In the genomic region with DNA sequence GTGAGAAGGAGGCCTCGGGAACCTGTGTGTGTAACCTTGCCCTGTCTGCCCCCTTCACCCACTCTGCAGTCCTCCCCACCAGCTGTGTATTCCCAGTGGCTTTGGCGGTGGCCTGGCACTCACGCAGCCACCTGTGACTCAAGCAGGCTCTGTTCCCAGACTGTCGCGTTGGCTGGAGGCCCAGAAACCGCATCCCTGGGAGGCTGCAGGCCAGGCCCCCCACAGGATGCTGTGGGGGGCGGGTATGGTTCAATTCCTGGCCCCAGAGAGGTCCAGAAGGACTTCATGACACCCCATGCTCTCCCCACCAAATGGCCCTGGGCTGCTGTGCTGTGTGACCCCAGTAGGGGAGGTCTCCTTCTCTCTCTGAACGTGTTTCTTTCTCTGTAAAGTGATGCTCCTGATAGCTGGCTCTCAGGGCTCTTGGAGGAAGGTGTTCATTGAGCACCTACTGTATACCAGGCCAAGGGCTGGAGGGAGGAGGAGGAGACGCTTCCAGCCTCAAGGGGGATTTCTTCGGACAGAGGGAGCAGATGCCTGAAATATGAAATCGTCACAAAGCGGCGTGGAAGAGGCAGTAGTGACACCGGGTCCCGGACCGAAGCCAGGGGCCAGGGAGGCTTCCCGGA, we compare ENCODE assay signal across 12 cellular contexts. TPM values are rescaled to one million over a fixed set of nuclear protein-coding genes. Genes with fewer than 3 reads are reported as not detected.
DNase-seq lines count a peak whose midpoint lies in the region; ATAC-seq and TF ChIP-seq lines count a peak whose summit lies in the region.
"Had no signal": no experiment of that assay in that cellular context is flagged by ENCODE, and none has a peak within 500 bp of the region (broad histone marks: within the 10 kb centered on the region; RNA-seq: fewer than 3 reads in every experiment).

No MANE protein-coding gene starts in this region.

- H3K27ac ChIP-seq in HEK293 (ENCODE audit: extremely low read depth, low read depth, low read length) = no peak overlapping the region

- DNase-seq in BE2C = peak; percentile 89
- DNase-seq in fibroblast of villous mesenchyme (ENCODE audit: low read depth) = peak; percentile 20
- DNase-seq in H7 = no peak
- no peak for DNase-seq in lower leg skin (ENCODE audit: low spot score in 2 of 2)
- DNase-seq: CD4-positive, alpha-beta memory T cell; NCI-H146 had no signal

- H3K4me3 ChIP-seq in BE2C (ENCODE audit: low read depth, low read length) (no peak overlapping the region), HEK293 (ENCODE audit: low read depth, low read length) (no peak overlapping the region), fibroblast of villous mesenchyme (ENCODE audit: low read depth, low read length) (no peak overlapping the region), H7 (ENCODE audit: insufficient read depth, low read depth, low read length) (no peak overlapping the region), lower leg skin (ENCODE audit: low read depth, poor library complexity, severe bottlenecking) (no peak overlapping the region)

- POLR2A ChIA-PET in HEK293 (lab: Yijun Ruan, JAX) = no interaction called here

- H3K9me3 ChIP-seq in BE2C (no peaks in the 10 kb centered on the region), HEK293 (ENCODE audit: control insufficient read depth, insufficient read depth, low read depth, low read length) (no peaks in the 10 kb centered on the region)

- TF ChIP-seq CTCF in BE2C (IDR thresholded peaks at IDR 0.05; ENCODE audit: low read depth, low read length) = no peak
- TF ChIP-seq CTCF in HEK293 (tag by site-specific recombination; IDR thresholded peaks at IDR 0.05) = no peak
- TF ChIP-seq CTCF in fibroblast of villous mesenchyme (IDR thresholded peaks at IDR 0.05; ENCODE audit: insufficient read depth, low read depth, low read length) = no peak
- TF ChIP-seq CTCF in lower leg skin (IDR thresholded peaks at IDR 0.05) = no peak

- no peaks in the 10 kb centered on the region for H3K36me3 ChIP-seq in BE2C
- H3K36me3 ChIP-seq in HEK293 (ENCODE audit: control insufficient read depth in 2 of 2, insufficient read depth in 1 of 2, low read length in 2 of 2) = no peaks in the 10 kb centered on the region
- H3K36me3 ChIP-seq in H7 (replicated peaks; ENCODE audit: control insufficient read depth, insufficient read depth, low read length) = no peaks in the 10 kb centered on the region

- CTCF ChIA-PET in HEK293 (lab: Yijun Ruan, JAX) = interaction anchor here (0.6 kb wide), 1 partner anchor 152 kb away, joined by 4 read pairs; no protein-coding TSS in a partner anchor

- peaks cover 15% of the 10 kb centered on the region for H3K27me3 ChIP-seq in BE2C
- peaks cover 14% of the 10 kb centered on the region for H3K27me3 ChIP-seq in H7 (ENCODE audit: control insufficient read depth, insufficient read depth, low read length)

- 64 to 80% methylated on average over 11 to 16 of the region's 17 CpGs for WGBS in lower leg skin, 2 donors

- ATAC-seq in GM19463 (IDR thresholded peaks at IDR 0.05; ENCODE audit: unreplicated experiment) (no peak), GM21529 (IDR thresholded peaks at IDR 0.05; ENCODE audit: unreplicated experiment) (no peak)

- intact Hi-C loops in lower leg skin (cut with DNase I; ENCODE audit: low total_unique reads) = no loop called here

- TF ChIP-seq POLR2A in lower leg skin (IDR thresholded peaks at IDR 0.05) = no peak

- peaks cover 4% of the 10 kb centered on the region; the same call in 1 of the 2 replicates for H3K4me1 ChIP-seq in BE2C
- no peaks in the 10 kb centered on the region for H3K4me1 ChIP-seq in HEK293 (ENCODE audit: control insufficient read depth, insufficient read depth, low read length)

TF ChIP-seq in HEK293, 187 proteins besides CTCF, POLR2A, EP300 and RAD21 (continues in another document):
- TF ChIP-seq SCRT2 (tag by site-specific recombination; IDR thresholded peaks at IDR 0.05) (peak; percentile 97), ZFHX2 (tag by site-specific recombination; conservative IDR thresholded peaks at IDR 0.05) (peak; percentile 28; the same call in 1 of the 2 replicates), ZNF629 (tag by site-specific recombination; IDR thresholded peaks at IDR 0.05) (no peak), ZNF324 (tag by site-specific recombination; IDR thresholded peaks at IDR 0.05) (no peak), ZBTB17 (tag by site-specific recombination; IDR thresholded peaks at IDR 0.05) (no peak), ZNF843 (tag by site-specific recombination; IDR thresholded peaks at IDR 0.05) (no peak), ZNF121 (tag by site-specific recombination; IDR thresholded peaks at IDR 0.05) (no peak), ZNF473 (tag by site-specific recombination; IDR thresholded peaks at IDR 0.05) (no peak), ZNF610 (tag by site-specific recombination; IDR thresholded peaks at IDR 0.05; ENCODE audit: borderline replicate concordance) (no peak), ZNF548 (tag by site-specific recombination; IDR thresholded peaks at IDR 0.05) (no peak), ZNF621 (tag by site-specific recombination; IDR thresholded peaks at IDR 0.05) (no peak), TCF7L2 (IDR thresholded peaks at IDR 0.05; ENCODE audit: borderline replicate concordance, low read depth, low read length) (no peak), ZNF768 (tag by site-specific recombination; IDR thresholded peaks at IDR 0.05) (no peak), KLF17 (tag by site-specific recombination; IDR thresholded peaks at IDR 0.05) (no peak)

TF ChIP-seq in PFSK-1, 5 proteins besides CTCF, POLR2A, EP300 and RAD21:
- TF ChIP-seq FOXP2 (optimal IDR thresholded peaks at IDR 0.05; ENCODE audit: borderline replicate concordance, extremely low read depth, extremely low read length, insufficient read depth) (peak; percentile 22), POLR2AphosphoS5 (IDR thresholded peaks at IDR 0.05; ENCODE audit: low read depth, low read length) (no peak), TAF1 (IDR thresholded peaks at IDR 0.05; ENCODE audit: borderline replicate concordance, insufficient read depth, low read length) (no peak)
TF ChIP-seq in PFSK-1: peak in this region for 1.

RNA-seq across cellular contexts. Expression of gene LINGO3, which starts 1.9 kb away (rescaled TPM):
- polyA plus RNA-seq in BE2C (2012; ENCODE audit: insufficient read depth, insufficient read length, low read depth) = not detected
- polyA plus RNA-seq in PFSK-1 (2012; ENCODE audit: insufficient read length, low read depth) = 0.56 TPM
- total RNA-seq in fibroblast of villous mesenchyme = under 0.01 TPM in 1 of 2 replicates, not detected in the other
- total RNA-seq in H7 (2014; rRNA removed; shearing (Covaris generic)) = 1.1 and 2.7 TPM in 2 replicates
- total RNA-seq in lower leg skin = under 1 TPM in 1 of 4 donors, not detected in 3; 0.26 TPM
- total RNA-seq: lung microvascular endothelial cell had no signal

RNA-seq across cellular contexts. Expression of gene LSM7, which starts 18.5 kb away (rescaled TPM):
- 1,058 TPM for polyA plus RNA-seq in BE2C (2012; ENCODE audit: insufficient read depth, insufficient read length, low read depth)
- 374 TPM for polyA plus RNA-seq in PFSK-1 (2012; ENCODE audit: insufficient read length, low read depth)
- total RNA-seq in fibroblast of villous mesenchyme (69.3 and 78.2 TPM in 2 replicates), lower leg skin (100 to 1,000 TPM in 2 of 4 donors, 10 to 100 TPM in 2; 57.2 to 140 (median 94.9) TPM)
- 320 and 421 TPM in 2 replicates for total RNA-seq in H7 (2014; rRNA removed; shearing (Covaris generic))

RNA-seq across cellular contexts. Expression of gene SPPL2B, which starts 18.6 kb away (rescaled TPM):
- 132 TPM for polyA plus RNA-seq in BE2C (2012; ENCODE audit: insufficient read depth, insufficient read length, low read depth)
- polyA plus RNA-seq in PFSK-1 (2012; ENCODE audit: insufficient read length, low read depth) = 105 TPM
- total RNA-seq in fibroblast of villous mesenchyme (25.5 and 39.9 TPM in 2 replicates), lower leg skin (10 to 100 TPM; 36.1 to 84.7 (median 51.0) TPM)
- total RNA-seq in H7 (2014; rRNA removed; shearing (Covaris generic)) = 65.9 and 75.3 TPM in 2 replicates

RNA-seq across cellular contexts. Expression of gene PEAK3, which starts 27.9 kb away (rescaled TPM):
- polyA plus RNA-seq in BE2C (2012; ENCODE audit: insufficient read depth, insufficient read length, low read depth) = 0.17 TPM
- 0.46 TPM for polyA plus RNA-seq in PFSK-1 (2012; ENCODE audit: insufficient read length, low read depth)
- total RNA-seq in fibroblast of villous mesenchyme = under 0.01 TPM in 1 of 2 replicates, not detected in the other
- total RNA-seq in H7 (2014; rRNA removed; shearing (Covaris generic)) = not detected in 2 replicates
- under 1 TPM; 0.30 to 0.97 (median 0.76) TPM for total RNA-seq in lower leg skin

RNA-seq across cellular contexts. Expression of gene TMPRSS9, which starts 50.2 kb away (rescaled TPM):
- polyA plus RNA-seq in BE2C (2012; ENCODE audit: insufficient read depth, insufficient read length, low read depth) = 0.49 TPM
- 0.82 TPM for polyA plus RNA-seq in PFSK-1 (2012; ENCODE audit: insufficient read length, low read depth)
- total RNA-seq in fibroblast of villous mesenchyme (not detected in 2 replicates), lower leg skin (not detected)
- 0.48 TPM in 1 of 2 replicates, not detected in the other for total RNA-seq in H7 (2014; rRNA removed; shearing (Covaris generic))
- total RNA-seq: activated CD8-positive, alpha-beta memory T cell treated with anti-CD3 and anti-CD28 coated beads for 36 hours; CD4-positive, alpha-beta memory T cell had no signal
- polyA plus RNA-seq: CD4-positive, alpha-beta memory T cell had no signal

Comparison
In these comparisons a context has a peak if more than half of its experiments do, and no peak if none do; other contexts are left out.
1. DNase-seq: peak in BE2C (single experiment) and fibroblast of villous mesenchyme (single experiment); none in H7 (single experiment) and lower leg skin (0 of 2).